In genomic region chr7:2353113-2353512, GRCh38 we compare ENCODE assay signal across 1 cellular context.
TF ChIP-seq lines count a peak whose summit lies in the region.

No MANE protein-coding gene starts in this region.

TF ChIP-seq in IMR-90, 13 proteins besides CTCF, POLR2A, EP300 and RAD21 (continued from another document):
- TF ChIP-seq MAZ (IDR thresholded peaks at IDR 0.05; ENCODE audit: borderline replicate concordance, low read depth, low read length) (no peak), MAFK (IDR thresholded peaks at IDR 0.05; ENCODE audit: low read depth, low read length) (no peak), RFX5 (IDR thresholded peaks at IDR 0.05; ENCODE audit: low read depth, low read length) (no peak), BHLHE40 (IDR thresholded peaks at IDR 0.05; ENCODE audit: low read depth, low read length) (no peak), FOS (IDR thresholded peaks at IDR 0.05; ENCODE audit: low read depth, low read length) (no peak), CEBPB (IDR thresholded peaks at IDR 0.05; ENCODE audit: low read depth, low read length) (no peak), SMC3 (IDR thresholded peaks at IDR 0.05; ENCODE audit: low read depth, low read length) (no peak), CHD1 (IDR thresholded peaks at IDR 0.05; ENCODE audit: low read depth, low read length) (no peak)
